17 cellular contexts compared by ENCODE assay signal in genomic region chr17:8234361-8235270, GRCh38. TPM values are rescaled to one million over a fixed set of nuclear protein-coding genes. Genes with fewer than 3 reads are reported as not detected.
DNase-seq lines count a peak whose midpoint lies in the region; ATAC-seq and TF ChIP-seq lines count a peak whose summit lies in the region.
"Had no signal": no experiment of that assay in that cellular context is flagged by ENCODE, and none has a peak within 500 bp of the region (broad histone marks: within the 10 kb centered on the region; RNA-seq: fewer than 3 reads in every experiment).

No MANE protein-coding gene starts in this region.

- no peak overlapping the region for H3K14ac ChIP-seq in trophoblast cell (ENCODE audit: low read length)

- no peak overlapping the region for H3K4ac ChIP-seq in trophoblast cell (ENCODE audit: low read depth, low read length)

- H4K91ac ChIP-seq in trophoblast cell (ENCODE audit: low read depth, low read length), result no peak overlapping the region

- no peak overlapping the region for H4K8ac ChIP-seq in trophoblast cell (ENCODE audit: low read depth, low read length)

- no peaks in the 10 kb centered on the region for H3K27me3 ChIP-seq in DND-41 (ENCODE audit: insufficient read depth, low read length, poor library complexity)
- H3K27me3 ChIP-seq in trophoblast cell (ENCODE audit: insufficient read depth, low read length), result no peaks in the 10 kb centered on the region
- H3K27me3 ChIP-seq: MG63 had no signal

- no peak overlapping the region for H2BK5ac ChIP-seq in trophoblast cell (ENCODE audit: low read depth, low read length, poor library complexity)

- H4K20me1 ChIP-seq in DND-41 (ENCODE audit: insufficient read depth, low read length), result peaks cover 3% of the 10 kb centered on the region; the same call in 1 of the 2 replicates

- H3K9me3 Mint-ChIP-seq in activated naive CD8-positive, alpha-beta T cell (ENCODE audit: low read depth), result no peaks in the 10 kb centered on the region
- no peaks in the 10 kb centered on the region for H3K9me3 Mint-ChIP-seq in activated naive CD8-positive, alpha-beta T cell treated with anti-CD3 and anti-CD28 coated beads, Interleukin-2, amount 50 U/mL, for 24 hours
- H3K9me3 Mint-ChIP-seq in dendritic cell treated with granulocyte-macrophage colony-stimulating factor and Interleukin-4, amounts not matched to agents 40 ng/mL and 50 ng/mL, for 4 days, result no peaks in the 10 kb centered on the region
- H3K9me3 Mint-ChIP-seq in nephron progenitor cell, result no peaks in the 10 kb centered on the region

- H3K4me1 ChIP-seq in DND-41 (ENCODE audit: insufficient read depth, low read length) (no peaks in the 10 kb centered on the region), trophoblast cell (ENCODE audit: control insufficient read depth in 1 of 2, insufficient read depth in 2 of 2, low read length in 2 of 2) (no peaks in the 10 kb centered on the region)

- H3K27ac ChIP-seq in DND-41 (ENCODE audit: low read length), result peak overlapping the region; percentile 14; the same call in 1 of the 2 replicates
- no peak overlapping the region for H3K27ac ChIP-seq in trophoblast cell (ENCODE audit: low read depth, low read length)

- H4K12ac ChIP-seq in trophoblast cell (ENCODE audit: low read depth, low read length), result no peak overlapping the region

- no peaks in the 10 kb centered on the region for H3K9me3 ChIP-seq in DND-41 (ENCODE audit: insufficient read depth, low read length, severe bottlenecking)
- no peaks in the 10 kb centered on the region for H3K9me3 ChIP-seq in trophoblast cell (ENCODE audit: insufficient read depth, low read depth, low read length)
- H3K9me3 ChIP-seq: MG63 had no signal

- H3K4me2 ChIP-seq in DND-41 (ENCODE audit: insufficient read depth, low read length), result no peak overlapping the region
- no peak overlapping the region for H3K4me2 ChIP-seq in trophoblast cell (ENCODE audit: low read length)

- peaks cover 14% of the 10 kb centered on the region for H3K4me1 Mint-ChIP-seq in activated naive CD8-positive, alpha-beta T cell (ENCODE audit: low read depth)
- peaks cover 3% of the 10 kb centered on the region for H3K4me1 Mint-ChIP-seq in activated naive CD8-positive, alpha-beta T cell treated with anti-CD3 and anti-CD28 coated beads, Interleukin-2, amount 50 U/mL, for 24 hours
- H3K4me1 Mint-ChIP-seq in dendritic cell treated with granulocyte-macrophage colony-stimulating factor and Interleukin-4, amounts not matched to agents 40 ng/mL and 50 ng/mL, for 4 days (ENCODE audit: low read depth), result peaks cover 34% of the 10 kb centered on the region
- H3K4me1 Mint-ChIP-seq in nephron progenitor cell, result no peaks in the 10 kb centered on the region

- H3K36me3 ChIP-seq in DND-41 (ENCODE audit: insufficient read depth, low read length) (peaks cover 96% of the 10 kb centered on the region), trophoblast cell (ENCODE audit: control insufficient read depth in 1 of 2, insufficient read depth in 2 of 2, low read length in 2 of 2) (peaks cover 43 to 60% of the 10 kb centered on the region in 2 experiments)

- H2AK5ac ChIP-seq in trophoblast cell (ENCODE audit: low read length), result no peak overlapping the region

- ATAC-seq in activated naive CD8-positive, alpha-beta T cell treated with anti-CD3 and anti-CD28 coated beads, Interleukin-2, amount 50 U/mL, for 24 hours, result no peak
- ATAC-seq in DND-41 (ENCODE audit: insufficient read depth, low read depth), result no peak
- no peak for ATAC-seq in left lobe of liver
- ATAC-seq: K562 had no signal

- peaks cover 7% of the 10 kb centered on the region for H3K79me2 ChIP-seq in DND-41 (ENCODE audit: insufficient read depth, low read length)
- H3K79me2 ChIP-seq in trophoblast cell (ENCODE audit: control insufficient read depth, insufficient read depth, low read length, poor library complexity), result no peaks in the 10 kb centered on the region

- no peaks in the 10 kb centered on the region for H3K27me3 Mint-ChIP-seq in activated naive CD8-positive, alpha-beta T cell
- no peaks in the 10 kb centered on the region for H3K27me3 Mint-ChIP-seq in activated naive CD8-positive, alpha-beta T cell treated with anti-CD3 and anti-CD28 coated beads, Interleukin-2, amount 50 U/mL, for 24 hours
- no peaks in the 10 kb centered on the region for H3K27me3 Mint-ChIP-seq in dendritic cell treated with granulocyte-macrophage colony-stimulating factor and Interleukin-4, amounts not matched to agents 40 ng/mL and 50 ng/mL, for 4 days
- H3K27me3 Mint-ChIP-seq in nephron progenitor cell (ENCODE audit: low read depth, poor library complexity), result no peaks in the 10 kb centered on the region
- H3K27me3 Mint-ChIP-seq: B cell had no signal

- H3K4me3 ChIP-seq in DND-41 (ENCODE audit: low read depth in 1 of 2, low read length in 2 of 2) (no peak overlapping the region), trophoblast cell (ENCODE audit: low read depth, low read length) (no peak overlapping the region)
- H3K4me3 ChIP-seq: K562, MG63 had no signal

- peak overlapping the region; percentile 64 for H3K27ac Mint-ChIP-seq in activated naive CD8-positive, alpha-beta T cell
- no peak overlapping the region for H3K27ac Mint-ChIP-seq in activated naive CD8-positive, alpha-beta T cell treated with anti-CD3 and anti-CD28 coated beads, Interleukin-2, amount 50 U/mL, for 24 hours
- H3K27ac Mint-ChIP-seq in dendritic cell treated with granulocyte-macrophage colony-stimulating factor and Interleukin-4, amounts not matched to agents 40 ng/mL and 50 ng/mL, for 4 days, result peak overlapping the region; percentile 50
- H3K27ac Mint-ChIP-seq in nephron progenitor cell, result no peak overlapping the region
- H3K27ac Mint-ChIP-seq: B cell had no signal

- no peak overlapping the region for H3K23ac ChIP-seq in trophoblast cell (ENCODE audit: low read length)

- H2BK120ac ChIP-seq in trophoblast cell (ENCODE audit: insufficient read depth, low read length, poor library complexity), result no peak overlapping the region

- no peak overlapping the region for H2AFZ ChIP-seq in DND-41 (ENCODE audit: low read depth, low read length)
- no peak overlapping the region for H2AFZ ChIP-seq in trophoblast cell (ENCODE audit: insufficient read depth, low read length, poor library complexity)

- no CpG with 5 or more reads among the region's 21 CpGs for WGBS in trophoblast cell (ENCODE audit: extremely low coverage, insufficient coverage, insufficient read length)

- no peak overlapping the region for H2BK12ac ChIP-seq in trophoblast cell (ENCODE audit: low read length)

- DNase-seq in activated naive CD8-positive, alpha-beta T cell treated with anti-CD3 and anti-CD28 coated beads, Interleukin-2, amount 50 U/mL, for 24 hours, result no peak
- no peak for DNase-seq in DND-41
- DNase-seq in trophoblast cell, result peak; percentile 52 to 64
- no peak for DNase-seq in left lobe of liver (ENCODE audit: low spot score)
- no peak for DNase-seq in GM03348 (ENCODE audit: low spot score)
- no peak for DNase-seq in nephron progenitor cell
- DNase-seq: MG63, NCI-H1417 treated with DMSO at 0.1 percent for 48 hours, NCI-H187 treated with DMSO at 0.1 percent for 48 hours, NCI-H2107, NCI-H446 treated with DMSO at 0.1 percent for 48 hours, NCI-H526 treated with DMSO at 0.1 percent for 48 hours, OCI-M1 had no signal

- no peaks in the 10 kb centered on the region for H3K79me1 ChIP-seq in trophoblast cell (ENCODE audit: low read length)

- intact Hi-C loops in dendritic cell treated with granulocyte-macrophage colony-stimulating factor and Interleukin-4, amounts not matched to agents 40 ng/mL and 50 ng/mL, for 4 days (cut with micrococcal nuclease), result no loop called here

- no peak overlapping the region for H3K9ac ChIP-seq in DND-41 (ENCODE audit: low read depth, low read length)
- no peak overlapping the region for H3K9ac ChIP-seq in trophoblast cell (ENCODE audit: low read length)

- no peak overlapping the region for H3K18ac ChIP-seq in trophoblast cell (ENCODE audit: low read length)

- peaks cover 17% of the 10 kb centered on the region for H3K36me3 Mint-ChIP-seq in activated naive CD8-positive, alpha-beta T cell
- peaks cover 66% of the 10 kb centered on the region for H3K36me3 Mint-ChIP-seq in activated naive CD8-positive, alpha-beta T cell treated with anti-CD3 and anti-CD28 coated beads, Interleukin-2, amount 50 U/mL, for 24 hours (ENCODE audit: low read depth)
- peaks cover 100% of the 10 kb centered on the region for H3K36me3 Mint-ChIP-seq in dendritic cell treated with granulocyte-macrophage colony-stimulating factor and Interleukin-4, amounts not matched to agents 40 ng/mL and 50 ng/mL, for 4 days (ENCODE audit: low read depth)
- H3K36me3 Mint-ChIP-seq in nephron progenitor cell (ENCODE audit: low read depth), result peaks cover 73% of the 10 kb centered on the region

- no peak for TF ChIP-seq CTCF in DND-41 (IDR thresholded peaks at IDR 0.05; ENCODE audit: borderline replicate concordance, extremely low read depth, low read length, poor library complexity, severe bottlenecking)
- no peak for TF ChIP-seq CTCF in nephron progenitor cell (IDR thresholded peaks at IDR 0.05)

- H3K4me3 Mint-ChIP-seq in activated naive CD8-positive, alpha-beta T cell, result no peak overlapping the region
- H3K4me3 Mint-ChIP-seq in activated naive CD8-positive, alpha-beta T cell treated with anti-CD3 and anti-CD28 coated beads, Interleukin-2, amount 50 U/mL, for 24 hours, result no peak overlapping the region
- H3K4me3 Mint-ChIP-seq in dendritic cell treated with granulocyte-macrophage colony-stimulating factor and Interleukin-4, amounts not matched to agents 40 ng/mL and 50 ng/mL, for 4 days, result no peak overlapping the region
- H3K4me3 Mint-ChIP-seq in nephron progenitor cell, result no peak overlapping the region
- H3K4me3 Mint-ChIP-seq: B cell had no signal

RNA-seq across cellular contexts. Expression of gene CTC1, which starts 13.2 kb away (rescaled TPM):
- polyA plus RNA-seq in trophoblast cell (2013), result 10.1 and 10.3 TPM in 2 replicates
- total RNA-seq in left lobe of liver, result 18.1 TPM

RNA-seq across cellular contexts. Expression of gene PFAS, which starts 14.5 kb away (rescaled TPM):
- polyA plus RNA-seq in trophoblast cell (2013), result 13.3 and 14.4 TPM in 2 replicates
- total RNA-seq in left lobe of liver, result 18.9 TPM

RNA-seq across cellular contexts. Expression of gene AURKB, which starts 24.2 kb away (rescaled TPM):
- 77.1 and 81.2 TPM in 2 replicates for polyA plus RNA-seq in trophoblast cell (2013)
- 0.68 TPM for total RNA-seq in left lobe of liver

RNA-seq across cellular contexts. Expression of gene BORCS6, which starts 44.6 kb away (rescaled TPM):
- 3.3 and 3.6 TPM in 2 replicates for polyA plus RNA-seq in trophoblast cell (2013)
- total RNA-seq in left lobe of liver, result 4.5 TPM

RNA-seq across cellular contexts. Expression of gene RANGRF, which starts 53.9 kb away (rescaled TPM):
- polyA plus RNA-seq in trophoblast cell (2013), result 32.6 and 35.6 TPM in 2 replicates
- total RNA-seq in left lobe of liver, result 6.6 TPM

Comparison
In these comparisons a context has a peak if more than half of its experiments do, and no peak if none do; other contexts are left out.
1. H3K27ac Mint-ChIP-seq: peak in activated naive CD8-positive, alpha-beta T cell (single experiment) and dendritic cell treated with granulocyte-macrophage colony-stimulating factor and Interleukin-4, amounts not matched to agents 40 ng/mL and 50 ng/mL, for 4 days (single experiment); none in activated naive CD8-positive, alpha-beta T cell treated with anti-CD3 and anti-CD28 coated beads, Interleukin-2, amount 50 U/mL, for 24 hours (single experiment) and nephron progenitor cell (single experiment).
2. DNase-seq: peak in trophoblast cell (2 of 2); none in activated naive CD8-positive, alpha-beta T cell treated with anti-CD3 and anti-CD28 coated beads, Interleukin-2, amount 50 U/mL, for 24 hours (single experiment), DND-41 (single experiment), left lobe of liver (single experiment), GM03348 (single experiment) and nephron progenitor cell (single experiment).